In genomic region chr18:13390196-13390595, GRCh38 we compare ENCODE assay signal across 25 cellular contexts.
DNase-seq lines count a peak whose midpoint lies in the region; ATAC-seq and TF ChIP-seq lines count a peak whose summit lies in the region.
"Had no signal": no experiment of that assay in that cellular context is flagged by ENCODE, and none has a peak within 500 bp of the region (broad histone marks: within the 10 kb centered on the region; RNA-seq: fewer than 3 reads in every experiment).

No MANE protein-coding gene starts in this region.

- H3K27me3 Mint-ChIP-seq in activated naive CD4-positive, alpha-beta T cell treated with anti-CD3 and anti-CD28 coated beads, Interleukin-2, amount 10 ng/mL, durations not matched to agents 7 days and 5 days: no peaks in the 10 kb centered on the region
- no peaks in the 10 kb centered on the region for H3K27me3 Mint-ChIP-seq in chondrocyte (ENCODE audit: low read depth)
- no peaks in the 10 kb centered on the region for H3K27me3 Mint-ChIP-seq in stimulated activated memory B cell treated with anti-CD40 and anti-IgM and Interleukin-4, amounts not matched to agents 10 μg/mL and 1 μg/mL and 100 μg/mL, for 72 hours
- H3K27me3 Mint-ChIP-seq: activated CD4-positive, alpha-beta memory T cell treated with anti-CD3 and anti-CD28 coated beads for 36 hours; naive thymus-derived CD4-positive, alpha-beta T cell; T-cell had no signal

- no peaks in the 10 kb centered on the region for H3K36me3 Mint-ChIP-seq in activated naive CD4-positive, alpha-beta T cell treated with anti-CD3 and anti-CD28 coated beads, Interleukin-2, amount 10 ng/mL, durations not matched to agents 7 days and 5 days
- H3K36me3 Mint-ChIP-seq in chondrocyte (ENCODE audit: low read depth): peaks cover 5% of the 10 kb centered on the region
- H3K36me3 Mint-ChIP-seq in stimulated activated memory B cell treated with anti-CD40 and anti-IgM and Interleukin-4, amounts not matched to agents 10 μg/mL and 1 μg/mL and 100 μg/mL, for 72 hours: no peaks in the 10 kb centered on the region
- H3K36me3 Mint-ChIP-seq: type B pancreatic cell had no signal

- intact Hi-C loops in testis (cut with DNase I; ENCODE audit: low total_unique reads): no loop called here

- H3K4me2 ChIP-seq in DND-41 (ENCODE audit: insufficient read depth, low read length): no peak overlapping the region

- H3K27ac ChIP-seq in DND-41 (ENCODE audit: low read length) (peak overlapping the region; percentile 12; the same call in 1 of the 2 replicates), testis (no peak overlapping the region)
- H3K27ac ChIP-seq: C4-2B, SJCRH30 had no signal

- no peak overlapping the region for H3K4me3 Mint-ChIP-seq in activated naive CD4-positive, alpha-beta T cell treated with anti-CD3 and anti-CD28 coated beads, Interleukin-2, amount 10 ng/mL, durations not matched to agents 7 days and 5 days
- H3K4me3 Mint-ChIP-seq in chondrocyte (ENCODE audit: unreplicated experiment): no peak overlapping the region
- H3K4me3 Mint-ChIP-seq in stimulated activated memory B cell treated with anti-CD40 and anti-IgM and Interleukin-4, amounts not matched to agents 10 μg/mL and 1 μg/mL and 100 μg/mL, for 72 hours: no peak overlapping the region
- H3K4me3 Mint-ChIP-seq: activated CD4-positive, alpha-beta memory T cell treated with anti-CD3 and anti-CD28 coated beads for 36 hours; naive thymus-derived CD4-positive, alpha-beta T cell; T-cell; type B pancreatic cell had no signal

- H3K36me3 ChIP-seq in DND-41 (ENCODE audit: insufficient read depth, low read length) (peaks cover 29% of the 10 kb centered on the region), testis (ENCODE audit: low read depth, missing control alignments) (no peaks in the 10 kb centered on the region)
- H3K36me3 ChIP-seq: SJCRH30 had no signal

- TF ChIP-seq CTCF in DND-41 (IDR thresholded peaks at IDR 0.05; ENCODE audit: borderline replicate concordance, extremely low read depth, low read length, poor library complexity, severe bottlenecking) (no peak), chondrocyte (IDR thresholded peaks at IDR 0.05) (no peak), testis (IDR thresholded peaks at IDR 0.05) (no peak)

- peak; percentile 27; the same call in 1 of the 3 replicates for ATAC-seq in DND-41 (ENCODE audit: insufficient read depth, low read depth)
- peak; percentile 6 for ATAC-seq in stimulated activated memory B cell treated with anti-CD40 and anti-IgM and Interleukin-4, amounts not matched to agents 10 μg/mL and 1 μg/mL and 100 μg/mL, for 72 hours
- ATAC-seq: GM12878, K562, T-cell had no signal

- H3K27me3 ChIP-seq in DND-41 (ENCODE audit: insufficient read depth, low read length, poor library complexity) (no peaks in the 10 kb centered on the region), testis (no peaks in the 10 kb centered on the region)
- H3K27me3 ChIP-seq: SJCRH30 had no signal

- H3K9me3 Mint-ChIP-seq in activated naive CD4-positive, alpha-beta T cell treated with anti-CD3 and anti-CD28 coated beads, Interleukin-2, amount 10 ng/mL, durations not matched to agents 7 days and 5 days: no peaks in the 10 kb centered on the region
- H3K9me3 Mint-ChIP-seq in chondrocyte (ENCODE audit: low read depth): no peaks in the 10 kb centered on the region
- no peaks in the 10 kb centered on the region for H3K9me3 Mint-ChIP-seq in stimulated activated memory B cell treated with anti-CD40 and anti-IgM and Interleukin-4, amounts not matched to agents 10 μg/mL and 1 μg/mL and 100 μg/mL, for 72 hours
- H3K9me3 Mint-ChIP-seq: activated CD4-positive, alpha-beta memory T cell treated with anti-CD3 and anti-CD28 coated beads for 36 hours; naive thymus-derived CD4-positive, alpha-beta T cell; T-cell; type B pancreatic cell had no signal

- TF ChIP-seq POLR2A in testis (IDR thresholded peaks at IDR 0.05): no peak

- H3K4me1 ChIP-seq in DND-41 (ENCODE audit: insufficient read depth, low read length) (peaks cover 6% of the 10 kb centered on the region; the same call in 1 of the 2 replicates), testis (no peaks in the 10 kb centered on the region)
- H3K4me1 ChIP-seq: SJCRH30 had no signal

- H4K20me1 ChIP-seq in DND-41 (ENCODE audit: insufficient read depth, low read length): 0 out of 2 replicates have a peak, but pooled peaks cover 3% of the 10 kb centered on the region

- no peaks in the 10 kb centered on the region for H3K4me1 Mint-ChIP-seq in activated naive CD4-positive, alpha-beta T cell treated with anti-CD3 and anti-CD28 coated beads, Interleukin-2, amount 10 ng/mL, durations not matched to agents 7 days and 5 days
- peaks cover 49% of the 10 kb centered on the region for H3K4me1 Mint-ChIP-seq in chondrocyte (ENCODE audit: low read depth)
- H3K4me1 Mint-ChIP-seq in stimulated activated memory B cell treated with anti-CD40 and anti-IgM and Interleukin-4, amounts not matched to agents 10 μg/mL and 1 μg/mL and 100 μg/mL, for 72 hours: no peaks in the 10 kb centered on the region

- CTCF ChIA-PET in activated naive CD4-positive, alpha-beta T cell treated with anti-CD3 and anti-CD28 coated beads, Interleukin-2, amount 10 ng/mL, durations not matched to agents 7 days and 5 days (lab: Charles Lee): interaction anchor here (1.4 kb wide), 1 partner anchor 174 kb away, joined by 4 read pairs; no protein-coding TSS in a partner anchor

- no peak overlapping the region for H3K9ac ChIP-seq in DND-41 (ENCODE audit: low read depth, low read length)

- no peak overlapping the region for H3K27ac Mint-ChIP-seq in activated naive CD4-positive, alpha-beta T cell treated with anti-CD3 and anti-CD28 coated beads, Interleukin-2, amount 10 ng/mL, durations not matched to agents 7 days and 5 days
- H3K27ac Mint-ChIP-seq in chondrocyte (ENCODE audit: unreplicated experiment): peak overlapping the region; percentile 81
- no peak overlapping the region for H3K27ac Mint-ChIP-seq in stimulated activated memory B cell treated with anti-CD40 and anti-IgM and Interleukin-4, amounts not matched to agents 10 μg/mL and 1 μg/mL and 100 μg/mL, for 72 hours
- H3K27ac Mint-ChIP-seq: activated CD4-positive, alpha-beta memory T cell treated with anti-CD3 and anti-CD28 coated beads for 36 hours; type B pancreatic cell had no signal

- H3K9me3 ChIP-seq in DND-41 (ENCODE audit: insufficient read depth, low read length, severe bottlenecking) (no peaks in the 10 kb centered on the region), testis (no peaks in the 10 kb centered on the region)
- H3K9me3 ChIP-seq: SJCRH30 had no signal

- H3K4me3 ChIP-seq in DND-41 (ENCODE audit: low read depth in 1 of 2, low read length in 2 of 2) (no peak overlapping the region), testis (no peak overlapping the region)
- H3K4me3 ChIP-seq: GM12878, K562, SJCRH30 had no signal

- WGBS in testis, 2 donors: 90 to 93% methylated on average over 9 to 12 of the region's 12 CpGs

- H3K79me2 ChIP-seq in DND-41 (ENCODE audit: insufficient read depth, low read length): no peaks in the 10 kb centered on the region

- no peak overlapping the region for H2AFZ ChIP-seq in DND-41 (ENCODE audit: low read depth, low read length)

- peak; percentile 1 for DNase-seq in activated naive CD4-positive, alpha-beta T cell treated with Interleukin-2 at 50 U/mL for 16 hours
- no peak for DNase-seq in activated naive CD4-positive, alpha-beta T cell treated with anti-CD3 and anti-CD28 coated beads, Interleukin-2, amount 10 ng/mL, durations not matched to agents 7 days and 5 days
- DNase-seq in DND-41 (no peak), chondrocyte (ENCODE audit: low spot score) (peak; percentile 80), NCI-H526 (lab: John Stamatoyannopoulos, UW) (no peak), testis (no peak)
- DNase-seq: activated CD4-positive, alpha-beta memory T cell treated with anti-CD3 and anti-CD28 coated beads for 36 hours; activated gamma-delta T cell; cerebellar nuclear complex; midbrain; naive thymus-derived CD4-positive, alpha-beta T cell; NCI-H1436; NCI-H2081 treated with DMSO at 0.1 percent for 48 hours; NCI-H524 treated with DMSO at 0.1 percent for 48 hours; occipital lobe; SJCRH30; small intestine; stimulated activated CD4-positive, alpha-beta T cell treated with anti-CD3 and anti-CD28 coated beads, Interleukin-1b, Interleukin-23, amount 100 ng/mL, for 48 hours; stimulated activated CD8-positive, alpha-beta memory T cell treated with anti-CD3 and anti-CD28 coated beads, Interleukin-4, amount 100 ng/mL, for 48 hours; T-cell had no signal

Comparison
In these comparisons a context has a peak if more than half of its experiments do, and no peak if none do; other contexts are left out.
1. DNase-seq: peak in activated naive CD4-positive, alpha-beta T cell treated with Interleukin-2 at 50 U/mL for 16 hours (single experiment) and chondrocyte (single experiment); none in activated naive CD4-positive, alpha-beta T cell treated with anti-CD3 and anti-CD28 coated beads, Interleukin-2, amount 10 ng/mL, durations not matched to agents 7 days and 5 days (single experiment), DND-41 (single experiment), NCI-H526 (0 of 2) and testis (single experiment).